Comparison of ENCODE assay signal across 1 cellular context in genomic region chr1:234957330-234958065, GRCh38.
TF ChIP-seq lines count a peak whose summit lies in the region.

No MANE protein-coding gene starts in this region.

TF ChIP-seq in HepG2, 621 proteins besides CTCF, POLR2A, EP300 and RAD21 (continued from another document and continues in another):
- TF ChIP-seq SETDB1 (CRISPR knock-in tag; IDR thresholded peaks at IDR 0.05; ENCODE audit: borderline replicate concordance) (no peak), ARNT2 (CRISPR knock-in tag; IDR thresholded peaks at IDR 0.05; ENCODE audit: low read depth) (peak; percentile 23; the same call in 1 of the 2 replicates), ZNF646 (CRISPR knock-in tag; IDR thresholded peaks at IDR 0.05) (no peak), TRIM24 (CRISPR knock-in tag; IDR thresholded peaks at IDR 0.05) (0 out of 2 replicates have a peak, but pooled peaks have one; percentile 6), ZSCAN30 (CRISPR knock-in tag; IDR thresholded peaks at IDR 0.05) (no peak), RAD51 (IDR thresholded peaks at IDR 0.05; ENCODE audit: borderline replicate concordance) (no peak), CHCHD3 (CRISPR knock-in tag; IDR thresholded peaks at IDR 0.05) (no peak), ZNF563 (CRISPR knock-in tag; IDR thresholded peaks at IDR 0.05) (peak; percentile 71; the same call in 1 of the 2 replicates), ZNF580 (CRISPR knock-in tag; IDR thresholded peaks at IDR 0.05; ENCODE audit: borderline replicate concordance, low read depth) (peak; percentile 55; the same call in 1 of the 2 replicates), DNMT1 (CRISPR knock-in tag; IDR thresholded peaks at IDR 0.05) (no peak), SRY (CRISPR knock-in tag; IDR thresholded peaks at IDR 0.05) (no peak), ERF (CRISPR knock-in tag; IDR thresholded peaks at IDR 0.05) (peak; percentile 90), ZNF660 (CRISPR knock-in tag; IDR thresholded peaks at IDR 0.05; ENCODE audit: borderline replicate concordance, low read depth) (no peak), RARA (CRISPR knock-in tag; IDR thresholded peaks at IDR 0.05) (peak; percentile 95), ZBTB4 (CRISPR knock-in tag; IDR thresholded peaks at IDR 0.05; ENCODE audit: borderline replicate concordance) (peak; percentile 96; the same call in 1 of the 2 replicates), KDM2A (CRISPR knock-in tag; IDR thresholded peaks at IDR 0.05; ENCODE audit: borderline replicate concordance, low read depth) (peak; percentile 59; the same call in 1 of the 2 replicates), ZSCAN25 (CRISPR knock-in tag; IDR thresholded peaks at IDR 0.05) (no peak; the same call in 1 of the 2 replicates), KLF11 (CRISPR knock-in tag; IDR thresholded peaks at IDR 0.05) (0 out of 2 replicates have a peak, but pooled peaks have one; percentile 37), ZNF572 (CRISPR knock-in tag; IDR thresholded peaks at IDR 0.05) (no peak), FOXA3 (CRISPR knock-in tag; IDR thresholded peaks at IDR 0.05) (peak; percentile 91), GRHL1 (CRISPR knock-in tag; conservative IDR thresholded peaks at IDR 0.05) (no peak), PREB (CRISPR knock-in tag; IDR thresholded peaks at IDR 0.05) (no peak), HOXA9 (CRISPR knock-in tag; IDR thresholded peaks at IDR 0.05; ENCODE audit: borderline replicate concordance) (0 out of 2 replicates have a peak, but pooled peaks have one; percentile 53), ZNF639 (CRISPR knock-in tag; conservative IDR thresholded peaks at IDR 0.05) (no peak; the same call in 1 of the 2 replicates), PTBP1 (IDR thresholded peaks at IDR 0.05; ENCODE audit: low read depth, low read length, poor library complexity, severe bottlenecking) (peak; percentile 15), ZNF709 (CRISPR knock-in tag; IDR thresholded peaks at IDR 0.05) (peak; percentile 73; the same call in 1 of the 2 replicates), ONECUT2 (CRISPR knock-in tag; IDR thresholded peaks at IDR 0.05) (peak; percentile 83), SP140L (CRISPR knock-in tag; IDR thresholded peaks at IDR 0.05; ENCODE audit: borderline replicate concordance) (no peak), SSRP1 (CRISPR knock-in tag; IDR thresholded peaks at IDR 0.05) (no peak), ZNF234 (CRISPR knock-in tag; conservative IDR thresholded peaks at IDR 0.05) (no peak), ZNF362 (CRISPR knock-in tag; IDR thresholded peaks at IDR 0.05; ENCODE audit: borderline replicate concordance) (peak; percentile 80; the same call in 1 of the 2 replicates), ZNF549 (CRISPR knock-in tag; IDR thresholded peaks at IDR 0.05) (no peak), NFYC (CRISPR knock-in tag; IDR thresholded peaks at IDR 0.05) (peak; percentile 41; the same call in 1 of the 2 replicates), TRAFD1 (CRISPR knock-in tag; IDR thresholded peaks at IDR 0.05; ENCODE audit: borderline replicate concordance) (no peak), ZMYM4 (CRISPR knock-in tag; IDR thresholded peaks at IDR 0.05) (peak; percentile 71; the same call in 1 of the 2 replicates), NFIB (CRISPR knock-in tag; IDR thresholded peaks at IDR 0.05; ENCODE audit: borderline replicate concordance) (no peak), TEF (CRISPR knock-in tag; IDR thresholded peaks at IDR 0.05) (no peak), ZNF160 (CRISPR knock-in tag; IDR thresholded peaks at IDR 0.05) (peak; percentile 74; the same call in 1 of the 2 replicates), ZNF136 (CRISPR knock-in tag; IDR thresholded peaks at IDR 0.05; ENCODE audit: low read depth) (no peak; the same call in 1 of the 2 replicates), MTF1 (CRISPR knock-in tag; IDR thresholded peaks at IDR 0.05) (0 out of 2 replicates have a peak, but pooled peaks have one; percentile 28), GMEB2 (CRISPR knock-in tag; IDR thresholded peaks at IDR 0.05; ENCODE audit: low read depth) (no peak)
